Comparison of ENCODE assay signal across 8 cellular contexts in the genomic region with DNA sequence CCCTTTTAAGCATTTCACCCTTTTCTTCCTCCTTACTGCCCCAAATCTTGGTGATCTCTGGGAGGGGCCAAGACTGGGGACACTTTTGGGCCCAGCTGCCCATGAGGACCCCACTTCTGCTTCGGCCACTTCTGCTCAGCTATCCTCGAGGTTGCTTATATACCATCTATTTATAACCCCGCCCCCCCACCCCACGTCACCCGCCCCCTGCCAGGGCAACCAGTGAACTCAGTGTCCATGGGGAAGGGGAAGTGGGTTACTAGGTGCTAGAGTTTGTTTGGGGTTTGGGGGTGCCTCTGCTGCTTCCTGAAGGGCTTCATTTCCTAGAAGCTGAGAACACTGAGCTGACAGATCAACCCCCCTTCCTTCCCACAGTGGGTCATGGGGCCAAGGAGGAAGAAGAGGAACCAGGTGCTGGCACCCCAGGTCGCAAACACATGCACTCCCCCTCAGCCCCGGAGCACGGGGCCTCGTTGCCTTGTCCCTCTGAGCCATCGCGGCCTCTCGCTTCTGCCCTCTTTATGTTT. TPM values are rescaled to one million over a fixed set of nuclear protein-coding genes. Genes with fewer than 3 reads are reported as not detected.
DNase-seq lines count a peak whose midpoint lies in the region; ATAC-seq and TF ChIP-seq lines count a peak whose summit lies in the region.

No MANE protein-coding gene starts in this region.

- no peak overlapping the region for H3K9ac ChIP-seq in Loucy (ENCODE audit: low read depth, low read length, poor library complexity, severe bottlenecking)

- no peaks in the 10 kb centered on the region for H3K9me2 ChIP-seq in Loucy (replicated peaks; ENCODE audit: low read depth, low read length)

- H3K27ac Mint-ChIP-seq in stimulated activated memory B cell treated with anti-CD40 and anti-IgM and Interleukin-4, amounts not matched to agents 10 μg/mL and 1 μg/mL and 100 μg/mL, for 72 hours, result peak overlapping the region; percentile 98

- TF ChIP-seq CTCF in Loucy (conservative IDR thresholded peaks at IDR 0.05; ENCODE audit: low read length) (no peak), cardiac muscle cell (IDR thresholded peaks at IDR 0.05; ENCODE audit: low read depth, low read length) (no peak)

- H3K36me3 ChIP-seq in Loucy (ENCODE audit: insufficient read depth, low read length) (no peaks in the 10 kb centered on the region), cardiac muscle cell (no peaks in the 10 kb centered on the region)

- peak overlapping the region; percentile 94 for H3K27ac ChIP-seq in cardiac muscle cell

- H3K4me2 ChIP-seq in Loucy (ENCODE audit: low read depth, low read length, poor library complexity, severe bottlenecking), result no peak overlapping the region

- no peaks in the 10 kb centered on the region for H3K9me3 Mint-ChIP-seq in stimulated activated memory B cell treated with anti-CD40 and anti-IgM and Interleukin-4, amounts not matched to agents 10 μg/mL and 1 μg/mL and 100 μg/mL, for 72 hours

- no peaks in the 10 kb centered on the region for H3K36me3 Mint-ChIP-seq in stimulated activated memory B cell treated with anti-CD40 and anti-IgM and Interleukin-4, amounts not matched to agents 10 μg/mL and 1 μg/mL and 100 μg/mL, for 72 hours

- peak; percentile 88 for ATAC-seq in stimulated activated memory B cell treated with anti-CD40 and anti-IgM and Interleukin-4, amounts not matched to agents 10 μg/mL and 1 μg/mL and 100 μg/mL, for 72 hours
- ATAC-seq in GM21423 (IDR thresholded peaks at IDR 0.05; ENCODE audit: unreplicated experiment) (no peak), HG02938 (IDR thresholded peaks at IDR 0.05; ENCODE audit: unreplicated experiment) (no peak), HG02852 (IDR thresholded peaks at IDR 0.05; ENCODE audit: unreplicated experiment) (no peak)

- H3K9me3 ChIP-seq in Loucy (ENCODE audit: insufficient read depth, low read depth, low read length) (no peaks in the 10 kb centered on the region), cardiac muscle cell (ENCODE audit: low read depth) (no peaks in the 10 kb centered on the region)

- H3K4me3 ChIP-seq in Loucy (ENCODE audit: low read length, poor library complexity, severe bottlenecking) (no peak overlapping the region), cardiac muscle cell (no peak overlapping the region)

- no peaks in the 10 kb centered on the region for H3K79me2 ChIP-seq in Loucy (ENCODE audit: insufficient read depth, low read length)

- H3K4me1 ChIP-seq in Loucy (ENCODE audit: insufficient read depth, low read length, poor library complexity, severe bottlenecking) (peaks cover 9% of the 10 kb centered on the region), cardiac muscle cell (ENCODE audit: low read depth) (peaks cover 21% of the 10 kb centered on the region)

- H3K4me1 Mint-ChIP-seq in stimulated activated memory B cell treated with anti-CD40 and anti-IgM and Interleukin-4, amounts not matched to agents 10 μg/mL and 1 μg/mL and 100 μg/mL, for 72 hours, result peaks cover 62% of the 10 kb centered on the region

- H4K20me1 ChIP-seq in Loucy (ENCODE audit: insufficient read depth, low read length, poor library complexity, severe bottlenecking), result no peaks in the 10 kb centered on the region

- peak overlapping the region; percentile 58 for H3K4me3 Mint-ChIP-seq in stimulated activated memory B cell treated with anti-CD40 and anti-IgM and Interleukin-4, amounts not matched to agents 10 μg/mL and 1 μg/mL and 100 μg/mL, for 72 hours

- H3K27me3 Mint-ChIP-seq in stimulated activated memory B cell treated with anti-CD40 and anti-IgM and Interleukin-4, amounts not matched to agents 10 μg/mL and 1 μg/mL and 100 μg/mL, for 72 hours, result no peaks in the 10 kb centered on the region

- peak; percentile 64 for DNase-seq in activated CD8-positive, alpha-beta memory T cell treated with anti-CD3 and anti-CD28 coated beads for 4 hours (ENCODE audit: low read depth in 2 of 2)
- DNase-seq in cardiac muscle cell (ENCODE audit: low read depth in 1 of 2, low spot score in 1 of 2), result no peak
- no peak for DNase-seq in GOT3 (lab: John Stamatoyannopoulos, UW)

- H3F3A ChIP-seq in Loucy (ENCODE audit: low read depth), result no peaks in the 10 kb centered on the region

- 0 out of 2 replicates have a peak overlapping the region, but pooled peaks have one; percentile 14 for H2AFZ ChIP-seq in Loucy (ENCODE audit: low read length)

- H3K27me3 ChIP-seq in Loucy (ENCODE audit: insufficient read depth, low read length, poor library complexity, severe bottlenecking) (no peaks in the 10 kb centered on the region), cardiac muscle cell (no peaks in the 10 kb centered on the region)

RNA-seq across cellular contexts. Expression of a gene that starts 6.1 kb away (rescaled TPM):
- total RNA-seq in cardiac muscle cell, result 2.2 and 7.1 TPM in 2 replicates
- 4.6 and 5.0 TPM in 2 replicates for polyA plus RNA-seq in cardiac muscle cell

RNA-seq across cellular contexts. Expression of a gene that starts 44.0 kb away (rescaled TPM):
- 49.9 and 73.3 TPM in 2 replicates for total RNA-seq in cardiac muscle cell
- polyA plus RNA-seq in cardiac muscle cell, result 77.0 and 87.7 TPM in 2 replicates

RNA-seq across cellular contexts. Expression of a gene that starts 58.0 kb away (rescaled TPM):
- 123 and 147 TPM in 2 replicates for total RNA-seq in cardiac muscle cell
- 109 and 132 TPM in 2 replicates for polyA plus RNA-seq in cardiac muscle cell

Comparison
In these comparisons a context has a peak if more than half of its experiments do, and no peak if none do; other contexts are left out.
1. DNase-seq: peak in activated CD8-positive, alpha-beta memory T cell treated with anti-CD3 and anti-CD28 coated beads for 4 hours (2 of 2); none in cardiac muscle cell (0 of 2) and GOT3 (single experiment).